ENCODE assay signal across 1 cellular context in genomic region chr11:116793476-116794096, GRCh38.
TF ChIP-seq lines count a peak whose summit lies in the region.

No MANE protein-coding gene starts in this region.

TF ChIP-seq in SK-N-SH treated with all-trans-retinoic acid at 6 μM for 48 hours, 23 proteins besides CTCF, POLR2A, EP300 and RAD21 (continued from another document):
- TF ChIP-seq ESRRG (CRISPR knock-in tag; IDR thresholded peaks at IDR 0.05) (no peak), ZNF565 (CRISPR knock-in tag; conservative IDR thresholded peaks at IDR 0.05; ENCODE audit: low read depth) (no peak), ZNF70 (CRISPR knock-in tag; IDR thresholded peaks at IDR 0.05) (no peak)
